ENCODE assay signal across 21 cellular contexts in genomic region chr11:28132541-28132940, GRCh38. TPM values are rescaled to one million over a fixed set of nuclear protein-coding genes. Genes with fewer than 3 reads are reported as not detected.
A peak's percentile ranks its signal among the peaks of the same experiment; 100 is the strongest.
DNase-seq lines count a peak whose midpoint lies in the region; ATAC-seq and TF ChIP-seq lines count a peak whose summit lies in the region.
"Had no signal": no experiment of that assay in that cellular context is flagged by ENCODE, and none has a peak within 500 bp of the region (broad histone marks: within the 10 kb centered on the region; RNA-seq: fewer than 3 reads in every experiment).

No MANE protein-coding gene starts in this region.

- no peak overlapping the region for H3K4me3 ChIP-seq in GM23248
- H3K4me3 ChIP-seq in adipocyte (ENCODE audit: low read length): no peak overlapping the region
- no peak overlapping the region for H3K4me3 ChIP-seq in fibroblast of lung (replicated peaks in 1 of 4; ENCODE audit: control extremely low read depth in 1 of 4, insufficient read depth in 1 of 4, low read depth in 3 of 4, low read length in 4 of 4)
- H3K4me3 ChIP-seq in H7 (ENCODE audit: insufficient read depth, low read depth, low read length): no peak overlapping the region
- H3K4me3 ChIP-seq: BLaER1, MG63, SJCRH30 had no signal

- peaks cover 24% of the 10 kb centered on the region for H3K9me3 Mint-ChIP-seq in osteocyte (ENCODE audit: unreplicated experiment)
- H3K9me3 Mint-ChIP-seq: CD4-positive, alpha-beta T cell had no signal

- peaks cover 10% of the 10 kb centered on the region for H3K4me1 Mint-ChIP-seq in osteocyte (ENCODE audit: unreplicated experiment)

- H4K20me1 ChIP-seq in GM23248 (ENCODE audit: insufficient read depth): no peaks in the 10 kb centered on the region
- no peaks in the 10 kb centered on the region for H4K20me1 ChIP-seq in fibroblast of lung (ENCODE audit: control insufficient read depth, extremely low read depth, insufficient read depth, low read length)
- H4K20me1 ChIP-seq: BLaER1 had no signal

- whole genome bisulfite sequencing in GM23248 (ENCODE audit: low coverage in 1 of 2, low lambda C conversion rate in 2 of 2, missing lambda C conversion rate in 2 of 2), 2 experiments: 55 to 62% methylated on average over 1 of the region's 1 CpG

- 0 out of 2 replicates have a peak, but pooled peaks cover 6% of the 10 kb centered on the region for H3K79me2 ChIP-seq in GM23248 (ENCODE audit: insufficient read depth)
- H3K79me2 ChIP-seq in fibroblast of lung (ENCODE audit: control insufficient read depth, insufficient read depth, low read length): no peaks in the 10 kb centered on the region

- H3K36me3 ChIP-seq in GM23248 (ENCODE audit: low read depth): peaks cover 20% of the 10 kb centered on the region
- H3K36me3 ChIP-seq in adipocyte (ENCODE audit: control insufficient read depth, insufficient read depth, low read length, severe bottlenecking): peaks cover 14% of the 10 kb centered on the region
- peaks cover 2% of the 10 kb centered on the region for H3K36me3 ChIP-seq in fibroblast of lung (ENCODE audit: control insufficient read depth, insufficient read depth, low read length)
- peaks cover 1% of the 10 kb centered on the region; the same call in 1 of the 2 replicates for H3K36me3 ChIP-seq in H7 (replicated peaks; ENCODE audit: control insufficient read depth, insufficient read depth, low read length)

- H2AFZ ChIP-seq in GM23248: no peak overlapping the region
- no peak overlapping the region for H2AFZ ChIP-seq in fibroblast of lung (ENCODE audit: low read length)

- H3K9me3 ChIP-seq in GM23248 (ENCODE audit: low read depth) (no peaks in the 10 kb centered on the region), adipocyte (ENCODE audit: control insufficient read depth, low read length) (peaks cover 1% of the 10 kb centered on the region), fibroblast of lung (ENCODE audit: control insufficient read depth, insufficient read depth, low read depth, low read length) (no peaks in the 10 kb centered on the region)
- H3K9me3 ChIP-seq: MG63, SJCRH30 had no signal

- in situ Hi-C loops in GM23248 (cut with MboI): no loop called here

- no peak for ATAC-seq in HG03135 (IDR thresholded peaks at IDR 0.05; ENCODE audit: unreplicated experiment)

- no peak overlapping the region for H3K4me3 Mint-ChIP-seq in osteocyte (ENCODE audit: unreplicated experiment)
- H3K4me3 Mint-ChIP-seq: CD4-positive, alpha-beta T cell had no signal

- H3K27ac Mint-ChIP-seq in osteocyte (ENCODE audit: unreplicated experiment): peak overlapping the region; percentile 2
- H3K27ac Mint-ChIP-seq: CD4-positive, alpha-beta T cell had no signal

- H3F3A ChIP-seq in GM23248 (ENCODE audit: insufficient read depth): no peaks in the 10 kb centered on the region

- H3K27me3 Mint-ChIP-seq in osteocyte (ENCODE audit: unreplicated experiment): no peaks in the 10 kb centered on the region
- H3K27me3 Mint-ChIP-seq: CD4-positive, alpha-beta T cell had no signal

- H3K4me1 ChIP-seq in GM23248 (ENCODE audit: insufficient read depth) (peaks cover 10% of the 10 kb centered on the region), adipocyte (ENCODE audit: control insufficient read depth, insufficient read depth, low read length) (no peaks in the 10 kb centered on the region), fibroblast of lung (ENCODE audit: control insufficient read depth, extremely low read depth, insufficient read depth, low read length) (peaks cover 5% of the 10 kb centered on the region)
- H3K4me1 ChIP-seq: BLaER1, SJCRH30 had no signal

- DNase-seq in GM23248 (peak; percentile 27), adipocyte (ENCODE audit: low read depth) (peak; percentile 84), fibroblast of lung (ENCODE audit: low read depth in 2 of 2) (peak in 1 of 2 donors; percentile 63), osteocyte (ENCODE audit: extremely low spot score, unreplicated experiment) (no peak), EL (no peak), H7 (no peak)
- DNase-seq in activated CD4-positive, alpha-beta T cell treated with anti-CD3 and anti-CD28 coated beads, Interleukin-2, amount 50 U/mL, for 1 hour: no peak
- DNase-seq: CD4-positive, alpha-beta T cell; COR-L47; DMS79 treated with DMSO at 0.1 percent for 48 hours; MG63; NCI-H1417; NCI-H1694 treated with DMSO at 0.1 percent for 48 hours; NCI-H2081 treated with DMSO at 0.1 percent for 48 hours; NCI-H446; NCI-H526; OCI-M1; SJCRH30 had no signal

- H3K9ac ChIP-seq in GM23248 (no peak overlapping the region), adipocyte (ENCODE audit: low read length) (no peak overlapping the region), fibroblast of lung (ENCODE audit: insufficient read depth, low read length) (no peak overlapping the region)
- H3K9ac ChIP-seq: BLaER1, KMS-11 had no signal

- no peak overlapping the region for H3K4me2 ChIP-seq in GM23248 (ENCODE audit: unreplicated experiment)
- H3K4me2 ChIP-seq in fibroblast of lung (ENCODE audit: extremely low read depth, insufficient read depth, low read length): peak overlapping the region; percentile 9
- H3K4me2 ChIP-seq: BLaER1, KMS-11 had no signal

- H3K27me3 ChIP-seq in GM23248 (replicated peaks; ENCODE audit: insufficient read depth) (no peaks in the 10 kb centered on the region), adipocyte (replicated peaks; ENCODE audit: control insufficient read depth, insufficient read depth, low read length) (no peaks in the 10 kb centered on the region), fibroblast of lung (ENCODE audit: control insufficient read depth, insufficient read depth, low read length) (no peaks in the 10 kb centered on the region), H7 (ENCODE audit: control insufficient read depth, insufficient read depth, low read length) (no peaks in the 10 kb centered on the region)
- H3K27me3 ChIP-seq: BLaER1, MG63, SJCRH30 had no signal

- H3K27ac ChIP-seq in GM23248 (no peak overlapping the region), fibroblast of lung (ENCODE audit: insufficient read depth, low read length) (no peak overlapping the region)
- H3K27ac ChIP-seq: BLaER1, KMS-11, SJCRH30 had no signal

- H3K36me3 Mint-ChIP-seq in osteocyte (ENCODE audit: unreplicated experiment): peaks cover 35% of the 10 kb centered on the region

- TF ChIP-seq CTCF in fibroblast of lung (conservative IDR thresholded peaks at IDR 0.05 in 1 of 2, IDR thresholded peaks at IDR 0.05 in 1 of 2; ENCODE audit: low read depth in 1 of 2, low read length in 2 of 2) (no peak), osteocyte (IDR thresholded peaks at IDR 0.05) (no peak)

- H3K9me2 ChIP-seq in GM23248 (ENCODE audit: insufficient read depth): no peaks in the 10 kb centered on the region

RNA-seq across cellular contexts. Expression of gene METTL15, which starts 24.4 kb away (rescaled TPM):
- total RNA-seq in GM23248 (2014; rRNA removed; shearing (Covaris generic)): 11.0 and 15.9 TPM in 2 replicates
- polyA plus RNA-seq in GM23248 (2016; fragmentation: Nextera tagmentation; extraction: Ambion mirVana) (11.1 and 13.1 TPM in 2 replicates), fibroblast of lung (8.8 and 9.9 TPM in 2 replicates)
- total RNA-seq in fibroblast of lung (20.5 and 28.4 TPM in 2 replicates), osteocyte (13.1 and 16.3 TPM in 2 replicates)
- 5.3 and 7.3 TPM in 2 replicates for polyA plus RNA-seq in fibroblast of lung (2012)
- polyA minus RNA-seq in fibroblast of lung (ENCODE audit: low replicate concordance): 3.2 and 4.5 TPM in 2 replicates
- 20.1 and 34.2 TPM in 2 replicates for total RNA-seq in H7 (2014; rRNA removed; shearing (Covaris generic))

RNA-seq across cellular contexts. Expression of gene KIF18A, which starts 24.6 kb away (rescaled TPM):
- total RNA-seq in GM23248 (2014; rRNA removed; shearing (Covaris generic)): 7.8 and 12.5 TPM in 2 replicates
- polyA plus RNA-seq in GM23248 (2016; fragmentation: Nextera tagmentation; extraction: Ambion mirVana) (8.7 and 9.1 TPM in 2 replicates), fibroblast of lung (5.8 and 14.2 TPM in 2 replicates)
- total RNA-seq in fibroblast of lung (4.9 and 12.6 TPM in 2 replicates), osteocyte (3.9 and 4.2 TPM in 2 replicates)
- polyA plus RNA-seq in fibroblast of lung (2012): 3.8 and 7.9 TPM in 2 replicates
- 4.2 TPM in 1 of 2 replicates, not detected in the other for polyA minus RNA-seq in fibroblast of lung (ENCODE audit: low replicate concordance)
- 21.4 and 32.7 TPM in 2 replicates for total RNA-seq in H7 (2014; rRNA removed; shearing (Covaris generic))

Comparison
In these comparisons a context has a peak if more than half of its experiments do, and no peak if none do; other contexts are left out.
1. DNase-seq: peak in GM23248 (single experiment) and adipocyte (single experiment); none in osteocyte (single experiment), activated CD4-positive, alpha-beta T cell treated with anti-CD3 and anti-CD28 coated beads, Interleukin-2, amount 50 U/mL, for 1 hour (single experiment), EL (single experiment) and H7 (single experiment).